ENCODE assay signal across 29 cellular contexts in genomic region chr2:24834733-24835395, GRCh38.
"Had no signal": no experiment of that assay in that cellular context is flagged by ENCODE, and none has a peak within 500 bp of the region (broad histone marks: within the 10 kb centered on the region; RNA-seq: fewer than 3 reads in every experiment).

No MANE protein-coding gene starts in this region.

- H3K36me3 ChIP-seq: gastrocnemius medialis, ovary, prostate gland, uterus had no signal

- DNase-seq: activated CD4-positive, alpha-beta memory T cell treated with anti-CD3 and anti-CD28 coated beads, Interleukin-2, amount 10 ng/mL, durations not matched to agents 7 days and 5 days; activated CD4-positive, alpha-beta T cell treated with anti-CD3 and anti-CD28 coated beads for 1 hour; activated CD4-positive, alpha-beta T cell treated with anti-CD3 and anti-CD28 coated beads, Interleukin-2, amount 10 ng/mL, durations not matched to agents 7 days and 5 days; activated CD8-positive, alpha-beta memory T cell treated with anti-CD3 and anti-CD28 coated beads, Interleukin-2, amount 50 U/mL, for 48 hours; activated gamma-delta T cell; activated naive CD4-positive, alpha-beta T cell treated with anti-CD3 and anti-CD28 coated beads, Interleukin-2, amount 10 ng/mL, durations not matched to agents 7 days and 5 days; activated T-cell treated with anti-CD3 and anti-CD28 coated beads, Interleukin-2, amount 50 U/mL, for 24 hours; dermis blood vessel endothelial cell; effector CD4-positive, alpha-beta T cell; erythroblast; gastrocnemius medialis; glutamatergic neuron; left colon; natural killer cell; retina; stimulated activated CD4-positive, alpha-beta T cell treated with anti-CD3 and anti-CD28 coated beads, Interleukin-4, amount 100 ng/mL, for 24 hours; stimulated activated naive CD8-positive, alpha-beta T cell treated with anti-CD3 and anti-CD28 coated beads, Interleukin-15, amount 100 ng/mL, for 72 hours; substantia nigra; T-helper 2 cell; uterus had no signal

- ATAC-seq: gastrocnemius medialis; left colon; natural killer cell; sciatic nerve; stimulated activated effector memory CD8-positive, alpha-beta T cell treated with anti-CD3 and anti-CD28 coated beads, Interleukin-12 subunit alpha, Interleukin-12 subunit beta, amount 100 ng/mL, for 72 hours; stimulated activated naive CD8-positive, alpha-beta T cell treated with anti-CD3 and anti-CD28 coated beads, Interleukin-15, amount 100 ng/mL, for 72 hours had no signal

- FAIRE-seq: bronchial epithelial cell, colon had no signal

- H3K27ac ChIP-seq: gastrocnemius medialis, hepatocyte, neutrophil, ovary, prostate gland, skin epidermis, uterus had no signal

- H3K9me3 ChIP-seq: gastrocnemius medialis, neutrophil, ovary, prostate gland, uterus had no signal

- H2AFZ ChIP-seq: hepatocyte had no signal

- H3K4me3 ChIP-seq: gastrocnemius medialis, hepatocyte, ovary, prostate gland, skin epidermis, uterus had no signal

- H3K4me2 ChIP-seq: hepatocyte had no signal

- H3K27me3 ChIP-seq: gastrocnemius medialis, hepatocyte, neutrophil, ovary, uterus had no signal

- H3K4me1 ChIP-seq: gastrocnemius medialis, prostate gland, uterus had no signal

- H3K79me2 ChIP-seq: hepatocyte had no signal
